Comparison of ENCODE assay signal across 1 cellular context in the genomic region with DNA sequence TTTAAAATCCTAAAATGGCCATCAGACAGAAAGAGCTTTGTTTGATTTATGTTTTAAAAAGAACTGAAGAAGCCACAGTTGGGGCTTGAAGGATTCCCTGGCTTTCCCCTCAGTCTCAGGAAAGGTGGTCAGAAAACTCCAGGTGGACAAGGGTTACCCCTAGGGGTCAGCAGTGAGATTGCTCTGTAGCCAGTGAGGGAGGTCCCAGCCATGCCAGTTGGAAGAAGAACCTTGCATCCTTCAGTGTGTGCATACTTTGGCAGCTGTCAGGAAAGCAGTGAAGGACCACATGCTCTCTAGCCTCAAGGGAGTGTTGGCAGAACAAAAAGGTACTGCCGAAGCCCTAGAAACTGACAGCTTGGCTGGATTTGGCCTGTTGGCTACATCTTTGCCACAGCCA.
TF ChIP-seq lines count a peak whose summit lies in the region.

No MANE protein-coding gene starts in this region.

TF ChIP-seq in GM23338, 12 proteins besides CTCF, POLR2A, EP300 and RAD21 (continued from another document):
- TF ChIP-seq, protein P1, sequence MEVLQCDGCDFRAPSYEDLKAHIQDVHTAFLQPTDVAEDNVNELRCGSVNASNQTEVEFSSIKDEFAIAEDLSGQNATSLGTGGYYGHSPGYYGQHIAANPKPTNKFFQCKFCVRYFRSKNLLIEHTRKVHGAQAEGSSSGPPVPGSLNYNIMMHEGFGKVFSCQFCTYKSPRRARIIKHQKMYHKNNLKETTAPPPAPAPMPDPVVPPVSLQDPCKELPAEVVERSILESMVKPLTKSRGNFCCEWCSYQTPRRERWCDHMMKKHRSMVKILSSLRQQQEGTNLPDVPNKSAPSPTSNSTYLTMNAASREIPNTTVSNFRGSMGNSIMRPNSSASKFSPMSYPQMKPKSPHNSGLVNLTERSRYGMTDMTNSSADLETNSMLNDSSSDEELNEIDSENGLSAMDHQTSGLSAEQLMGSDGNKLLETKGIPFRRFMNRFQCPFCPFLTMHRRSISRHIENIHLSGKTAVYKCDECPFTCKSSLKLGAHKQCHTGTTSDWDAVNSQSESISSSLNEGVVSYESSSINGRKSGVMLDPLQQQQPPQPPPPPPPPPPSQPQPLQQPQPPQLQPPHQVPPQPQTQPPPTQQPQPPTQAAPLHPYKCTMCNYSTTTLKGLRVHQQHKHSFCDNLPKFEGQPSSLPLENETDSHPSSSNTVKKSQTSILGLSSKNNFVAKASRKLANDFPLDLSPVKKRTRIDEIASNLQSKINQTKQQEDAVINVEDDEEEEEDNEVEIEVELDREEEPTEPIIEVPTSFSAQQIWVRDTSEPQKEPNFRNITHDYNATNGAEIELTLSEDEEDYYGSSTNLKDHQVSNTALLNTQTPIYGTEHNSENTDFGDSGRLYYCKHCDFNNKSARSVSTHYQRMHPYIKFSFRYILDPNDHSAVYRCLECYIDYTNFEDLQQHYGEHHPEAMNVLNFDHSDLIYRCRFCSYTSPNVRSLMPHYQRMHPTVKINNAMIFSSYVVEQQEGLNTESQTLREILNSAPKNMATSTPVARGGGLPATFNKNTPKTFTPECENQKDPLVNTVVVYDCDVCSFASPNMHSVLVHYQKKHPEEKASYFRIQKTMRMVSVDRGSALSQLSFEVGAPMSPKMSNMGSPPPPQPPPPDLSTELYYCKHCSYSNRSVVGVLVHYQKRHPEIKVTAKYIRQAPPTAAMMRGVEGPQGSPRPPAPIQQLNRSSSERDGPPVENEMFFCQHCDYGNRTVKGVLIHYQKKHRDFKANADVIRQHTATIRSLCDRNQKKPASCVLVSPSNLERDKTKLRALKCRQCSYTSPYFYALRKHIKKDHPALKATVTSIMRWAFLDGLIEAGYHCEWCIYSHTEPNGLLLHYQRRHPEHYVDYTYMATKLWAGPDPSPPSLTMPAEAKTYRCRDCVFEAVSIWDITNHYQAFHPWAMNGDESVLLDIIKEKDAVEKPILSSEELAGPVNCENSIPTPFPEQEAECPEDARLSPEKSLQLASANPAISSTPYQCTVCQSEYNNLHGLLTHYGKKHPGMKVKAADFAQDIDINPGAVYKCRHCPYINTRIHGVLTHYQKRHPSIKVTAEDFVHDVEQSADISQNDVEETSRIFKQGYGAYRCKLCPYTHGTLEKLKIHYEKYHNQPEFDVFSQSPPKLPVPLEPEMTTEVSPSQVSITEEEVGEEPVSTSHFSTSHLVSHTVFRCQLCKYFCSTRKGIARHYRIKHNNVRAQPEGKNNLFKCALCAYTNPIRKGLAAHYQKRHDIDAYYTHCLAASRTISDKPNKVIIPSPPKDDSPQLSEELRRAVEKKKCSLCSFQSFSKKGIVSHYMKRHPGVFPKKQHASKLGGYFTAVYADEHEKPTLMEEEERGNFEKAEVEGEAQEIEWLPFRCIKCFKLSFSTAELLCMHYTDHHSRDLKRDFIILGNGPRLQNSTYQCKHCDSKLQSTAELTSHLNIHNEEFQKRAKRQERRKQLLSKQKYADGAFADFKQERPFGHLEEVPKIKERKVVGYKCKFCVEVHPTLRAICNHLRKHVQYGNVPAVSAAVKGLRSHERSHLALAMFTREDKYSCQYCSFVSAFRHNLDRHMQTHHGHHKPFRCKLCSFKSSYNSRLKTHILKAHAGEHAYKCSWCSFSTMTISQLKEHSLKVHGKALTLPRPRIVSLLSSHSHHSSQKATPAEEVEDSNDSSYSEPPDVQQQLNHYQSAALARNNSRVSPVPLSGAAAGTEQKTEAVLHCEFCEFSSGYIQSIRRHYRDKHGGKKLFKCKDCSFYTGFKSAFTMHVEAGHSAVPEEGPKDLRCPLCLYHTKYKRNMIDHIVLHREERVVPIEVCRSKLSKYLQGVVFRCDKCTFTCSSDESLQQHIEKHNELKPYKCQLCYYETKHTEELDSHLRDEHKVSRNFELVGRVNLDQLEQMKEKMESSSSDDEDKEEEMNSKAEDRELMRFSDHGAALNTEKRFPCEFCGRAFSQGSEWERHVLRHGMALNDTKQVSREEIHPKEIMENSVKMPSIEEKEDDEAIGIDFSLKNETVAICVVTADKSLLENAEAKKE (CRISPR knock-in tag; IDR thresholded peaks at IDR 0.05) = no peak
- TF ChIP-seq STAT1 (IDR thresholded peaks at IDR 0.05; ENCODE audit: unreplicated experiment) (no peak), NANOG (IDR thresholded peaks at IDR 0.05; ENCODE audit: borderline replicate concordance) (no peak), CREB1 (CRISPR knock-in tag; IDR thresholded peaks at IDR 0.05; ENCODE audit: low read depth) (no peak), EZH2phosphoT487 (IDR thresholded peaks at IDR 0.05; ENCODE audit: unreplicated experiment) (no peak), EZH2 (IDR thresholded peaks at IDR 0.05; ENCODE audit: low read depth, unreplicated experiment) (no peak), ZNF331 (CRISPR knock-in tag; IDR thresholded peaks at IDR 0.05; ENCODE audit: low read depth) (no peak), JUNB (IDR thresholded peaks at IDR 0.05; ENCODE audit: unreplicated experiment) (no peak)
